Comparison of ENCODE assay signal across 8 cellular contexts in the genomic region with DNA sequence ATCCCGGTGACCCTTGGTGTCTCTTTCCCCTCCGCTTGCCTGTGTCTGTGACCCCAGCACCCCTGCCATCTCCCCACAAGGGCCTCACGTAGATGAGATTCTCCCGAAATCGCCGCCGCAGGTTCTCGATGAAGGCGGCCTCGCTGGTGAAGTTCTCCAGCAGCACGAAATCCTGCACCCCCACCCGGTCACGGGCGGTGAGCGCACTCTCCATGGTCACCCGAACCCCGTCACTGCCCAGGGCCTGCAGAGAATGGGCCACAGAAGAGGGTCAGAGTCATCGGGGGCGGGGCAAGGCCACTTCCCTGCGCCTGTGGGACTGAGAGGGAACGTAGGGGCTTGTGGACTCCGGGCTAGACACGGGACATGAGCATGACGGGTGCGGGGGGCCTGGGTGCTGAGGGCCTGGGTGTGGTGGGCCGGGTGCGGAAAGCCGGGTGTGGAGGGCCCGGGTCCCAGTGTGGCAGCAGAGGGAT. TPM values are rescaled to one million over a fixed set of nuclear protein-coding genes. Genes with fewer than 3 reads are reported as not detected.
A peak's percentile ranks its signal among the peaks of the same experiment; 100 is the strongest.
DNase-seq lines count a peak whose midpoint lies in the region; ATAC-seq and TF ChIP-seq lines count a peak whose summit lies in the region.

No MANE protein-coding gene starts in this region.

- H3K9me3 Mint-ChIP-seq in T-helper 1 cell treated with Interleukin-12 subunit alpha and Interleukin-12 subunit beta and Interleukin-4 antibody, amounts not matched to agents 30 μg/mL and 1 μg/mL, for 36 hours: no peaks in the 10 kb centered on the region
- H3K9me3 Mint-ChIP-seq in activated B cell treated with CpG ODN at 0.5 μM for 24 hours: no peaks in the 10 kb centered on the region
- no peaks in the 10 kb centered on the region for H3K9me3 Mint-ChIP-seq in stimulated activated naive B cell treated with anti-CD40 and anti-IgM and Interleukin-4, amounts not matched to agents 10 μg/mL and 1 μg/mL and 100 μg/mL, for 72 hours

- POLR2A ChIA-PET in activated B cell treated with CpG ODN at 0.5 μM for 24 hours (lab: Charles Lee): interaction anchor here (0.7 to 1.7 kb wide), 15 partner anchors 9 to 165 kb away, joined by 3 to 34 read pairs (median 4); a partner anchor contains a TSS

- peaks cover 10% of the 10 kb centered on the region for H3K4me1 Mint-ChIP-seq in T-helper 1 cell treated with Interleukin-12 subunit alpha and Interleukin-12 subunit beta and Interleukin-4 antibody, amounts not matched to agents 30 μg/mL and 1 μg/mL, for 36 hours (ENCODE audit: low read depth)
- H3K4me1 Mint-ChIP-seq in activated B cell treated with CpG ODN at 0.5 μM for 24 hours: peaks cover 39% of the 10 kb centered on the region
- H3K4me1 Mint-ChIP-seq in stimulated activated naive B cell treated with anti-CD40 and anti-IgM and Interleukin-4, amounts not matched to agents 10 μg/mL and 1 μg/mL and 100 μg/mL, for 72 hours: peaks cover 31 to 54% of the 10 kb centered on the region in 2 donors

- DNase-seq in T-helper 1 cell (no peak), activated B cell treated with CpG ODN at 0.5 μM for 24 hours (no peak), left colon (peak; percentile 39 to 44), cortex of kidney (lab: John Stamatoyannopoulos, UW) (no peak)
- DNase-seq in stimulated activated naive B cell treated with anti-CD40 and anti-IgM and Interleukin-4, amounts not matched to agents 10 μg/mL and 1 μg/mL and 100 μg/mL, for 72 hours: no peak

- ATAC-seq in activated B cell treated with CpG ODN at 0.5 μM for 24 hours (ENCODE audit: low read depth): no peak
- ATAC-seq in left colon: no peak
- no peak for ATAC-seq in stimulated activated naive B cell treated with anti-CD40 and anti-IgM and Interleukin-4, amounts not matched to agents 10 μg/mL and 1 μg/mL and 100 μg/mL, for 72 hours (replicated peaks)
- no peak for ATAC-seq in GM19452 (IDR thresholded peaks at IDR 0.05; ENCODE audit: unreplicated experiment)
- ATAC-seq in GM18867 (IDR thresholded peaks at IDR 0.05; ENCODE audit: unreplicated experiment): no peak

- CTCF ChIA-PET in activated B cell treated with CpG ODN at 0.5 μM for 24 hours (lab: Charles Lee): interaction anchor here (0.8 to 1.3 kb wide), 4 partner anchors 21 to 119 kb away, joined by 3 to 7 read pairs (median 4); a partner anchor contains a TSS

- H3K36me3 Mint-ChIP-seq in T-helper 1 cell treated with Interleukin-12 subunit alpha and Interleukin-12 subunit beta and Interleukin-4 antibody, amounts not matched to agents 30 μg/mL and 1 μg/mL, for 36 hours (ENCODE audit: low read depth): peaks cover 9% of the 10 kb centered on the region
- H3K36me3 Mint-ChIP-seq in activated B cell treated with CpG ODN at 0.5 μM for 24 hours (ENCODE audit: low read depth): peaks cover 51% of the 10 kb centered on the region
- peaks cover 40 to 48% of the 10 kb centered on the region in 2 donors for H3K36me3 Mint-ChIP-seq in stimulated activated naive B cell treated with anti-CD40 and anti-IgM and Interleukin-4, amounts not matched to agents 10 μg/mL and 1 μg/mL and 100 μg/mL, for 72 hours

- H3K27me3 Mint-ChIP-seq in T-helper 1 cell treated with Interleukin-12 subunit alpha and Interleukin-12 subunit beta and Interleukin-4 antibody, amounts not matched to agents 30 μg/mL and 1 μg/mL, for 36 hours (ENCODE audit: low read depth): no peaks in the 10 kb centered on the region
- H3K27me3 Mint-ChIP-seq in activated B cell treated with CpG ODN at 0.5 μM for 24 hours: no peaks in the 10 kb centered on the region
- H3K27me3 Mint-ChIP-seq in stimulated activated naive B cell treated with anti-CD40 and anti-IgM and Interleukin-4, amounts not matched to agents 10 μg/mL and 1 μg/mL and 100 μg/mL, for 72 hours: no peaks in the 10 kb centered on the region

- no peak overlapping the region for H3K27ac Mint-ChIP-seq in T-helper 1 cell treated with Interleukin-12 subunit alpha and Interleukin-12 subunit beta and Interleukin-4 antibody, amounts not matched to agents 30 μg/mL and 1 μg/mL, for 36 hours
- no peak overlapping the region for H3K27ac Mint-ChIP-seq in activated B cell treated with CpG ODN at 0.5 μM for 24 hours
- peak overlapping the region; percentile 90 for H3K27ac Mint-ChIP-seq in stimulated activated naive B cell treated with anti-CD40 and anti-IgM and Interleukin-4, amounts not matched to agents 10 μg/mL and 1 μg/mL and 100 μg/mL, for 72 hours

- intact Hi-C loops in activated B cell treated with CpG ODN at 0.5 μM for 24 hours (cut with micrococcal nuclease) (no loop called here), left colon (cut with DNase I, micrococcal nuclease) (no loop called here)

- no peak for TF ChIP-seq CTCF in activated B cell treated with CpG ODN at 0.5 μM for 24 hours (IDR thresholded peaks at IDR 0.05)

- peak overlapping the region; percentile 34 for H3K4me3 Mint-ChIP-seq in T-helper 1 cell treated with Interleukin-12 subunit alpha and Interleukin-12 subunit beta and Interleukin-4 antibody, amounts not matched to agents 30 μg/mL and 1 μg/mL, for 36 hours
- H3K4me3 Mint-ChIP-seq in activated B cell treated with CpG ODN at 0.5 μM for 24 hours: peak overlapping the region; percentile 94
- H3K4me3 Mint-ChIP-seq in stimulated activated naive B cell treated with anti-CD40 and anti-IgM and Interleukin-4, amounts not matched to agents 10 μg/mL and 1 μg/mL and 100 μg/mL, for 72 hours: peak overlapping the region; percentile 92 to 93

RNA-seq across cellular contexts. Expression of a gene that starts 8.4 kb away (rescaled TPM):
- total RNA-seq in activated B cell treated with CpG ODN at 0.5 μM for 24 hours (189 and 190 TPM in 2 replicates), left colon (100 to 1,000 TPM; 318 to 378 TPM)

RNA-seq across cellular contexts. Expression of a gene that starts 28.1 kb away (rescaled TPM):
- 22.5 and 29.1 TPM in 2 replicates for total RNA-seq in activated B cell treated with CpG ODN at 0.5 μM for 24 hours
- total RNA-seq in left colon: 10 to 100 TPM; 74.6 to 80.9 TPM

RNA-seq across cellular contexts. Expression of a gene that starts 32.3 kb away (rescaled TPM):
- total RNA-seq in activated B cell treated with CpG ODN at 0.5 μM for 24 hours: 46.0 and 50.0 TPM in 2 replicates
- total RNA-seq in left colon: 10 to 100 TPM; 39.9 to 40.4 TPM

Comparison
In these comparisons a context has a peak if more than half of its experiments do, and no peak if none do; other contexts are left out.
1. H3K4me3 Mint-ChIP-seq: peak in every context shown above with its lines; median percentile 94 in activated B cell treated with CpG ODN at 0.5 μM for 24 hours; 92 in stimulated activated naive B cell treated with anti-CD40 and anti-IgM and Interleukin-4, amounts not matched to agents 10 μg/mL and 1 μg/mL and 100 μg/mL, for 72 hours; 34 in T-helper 1 cell treated with Interleukin-12 subunit alpha and Interleukin-12 subunit beta and Interleukin-4 antibody, amounts not matched to agents 30 μg/mL and 1 μg/mL, for 36 hours.
2. DNase-seq: peak in left colon (2 of 2); none in T-helper 1 cell (0 of 5), activated B cell treated with CpG ODN at 0.5 μM for 24 hours (single experiment), stimulated activated naive B cell treated with anti-CD40 and anti-IgM and Interleukin-4, amounts not matched to agents 10 μg/mL and 1 μg/mL and 100 μg/mL, for 72 hours (single experiment) and cortex of kidney (single experiment).